Comparison of ENCODE assay signal across 11 cellular contexts in genomic region chr3:49278548-49278947, GRCh38. TPM values are rescaled to one million over a fixed set of nuclear protein-coding genes. Genes with fewer than 3 reads are reported as not detected.
DNase-seq lines count a peak whose midpoint lies in the region; ATAC-seq and TF ChIP-seq lines count a peak whose summit lies in the region.
"Had no signal": no experiment of that assay in that cellular context is flagged by ENCODE, and none has a peak within 500 bp of the region (broad histone marks: within the 10 kb centered on the region; RNA-seq: fewer than 3 reads in every experiment).

No MANE protein-coding gene starts in this region.

- H3K4me1 ChIP-seq in right atrium auricular region: peaks cover 0 to 42% of the 10 kb centered on the region in 2 donors
- H3K4me1 ChIP-seq in parathyroid adenoma: peaks cover 10% of the 10 kb centered on the region
- H3K4me1 ChIP-seq in vagina: peaks cover 38% of the 10 kb centered on the region

- no peak for TF ChIP-seq POLR2A in vagina (IDR thresholded peaks at IDR 0.05)

- no peaks in the 10 kb centered on the region for H3K9me3 ChIP-seq in right atrium auricular region
- no peaks in the 10 kb centered on the region for H3K9me3 ChIP-seq in parathyroid adenoma (ENCODE audit: control insufficient read depth, low read length)
- no peaks in the 10 kb centered on the region for H3K9me3 ChIP-seq in vagina

- H3K79me2 ChIP-seq in parathyroid adenoma: no peaks in the 10 kb centered on the region

- H3K27ac ChIP-seq in right atrium auricular region (peak overlapping the region; percentile 95 to 97), dorsolateral prefrontal cortex (peak overlapping the region in 56 of 59 donors; percentile 3 to 98 (median 90)), parathyroid adenoma (peak overlapping the region; percentile 98), vagina (peak overlapping the region; percentile 94)

- no peak overlapping the region for H2AFZ ChIP-seq in parathyroid adenoma
- H2AFZ ChIP-seq: GM23338 had no signal

- H3K9ac ChIP-seq in parathyroid adenoma: no peak overlapping the region

- intact Hi-C loops in Right ventricle myocardium inferior (cut with DNase I): no loop called here
- intact Hi-C loops in dorsolateral prefrontal cortex (cut with DNase I): loop anchor here (5.0 kb wide), 1 partner anchor 106 kb away; the partner anchor contains the start of gene KLHDC8B (in 2 of the 2)
- intact Hi-C loops in vagina (cut with DNase I): loop anchor here (5.0 to 10.0 kb wide), 2 partner anchors 104 to 394 kb away; partner anchors contain the start of genes APEH and KLHDC8B

- DNase-seq in right atrium auricular region (ENCODE audit: low spot score) (no peak), Right ventricle myocardium inferior (ENCODE audit: missing footprints) (no peak), dorsolateral prefrontal cortex (no peak), vagina (ENCODE audit: extremely low spot score in 2 of 2) (no peak)
- DNase-seq in stimulated activated CD4-positive, alpha-beta T cell treated with anti-CD3 and anti-CD28 coated beads, Interleukin-12 subunit alpha, Interleukin-12 subunit beta, amount 100 ng/mL, for 4 hours: no peak
- DNase-seq: activated gamma-delta T cell treated with Interleukin-2 at 50 U/mL for 16 hours, NCI-H2029 had no signal

- H3K36me3 ChIP-seq in right atrium auricular region (peaks cover 23% of the 10 kb centered on the region), parathyroid adenoma (ENCODE audit: control insufficient read depth, insufficient read depth, low read length) (no peaks in the 10 kb centered on the region), vagina (peaks cover 0 to 9% of the 10 kb centered on the region in 2 donors)

- H3K4me3 ChIP-seq in right atrium auricular region: no peak overlapping the region
- H3K4me3 ChIP-seq in dorsolateral prefrontal cortex: no peak overlapping the region
- no peak overlapping the region for H3K4me3 ChIP-seq in parathyroid adenoma (ENCODE audit: low read depth, low read length)
- no peak overlapping the region for H3K4me3 ChIP-seq in vagina
- H3K4me3 ChIP-seq: GM23338 had no signal

- H3K27me3 ChIP-seq in right atrium auricular region (no peaks in the 10 kb centered on the region), dorsolateral prefrontal cortex (no peaks in the 10 kb centered on the region), parathyroid adenoma (ENCODE audit: control insufficient read depth, insufficient read depth, low read length) (no peaks in the 10 kb centered on the region), vagina (no peaks in the 10 kb centered on the region)

- TF ChIP-seq CTCF in right atrium auricular region (IDR thresholded peaks at IDR 0.05): no peak
- no peak for TF ChIP-seq CTCF in dorsolateral prefrontal cortex (IDR thresholded peaks at IDR 0.05 in 54 of 56, conservative IDR thresholded peaks at IDR 0.05 in 2 of 56; ENCODE audit: low read depth in 1 of 56, partially characterized antibody in 56 of 56)
- TF ChIP-seq CTCF in parathyroid adenoma (IDR thresholded peaks at IDR 0.05): no peak
- TF ChIP-seq CTCF in vagina (IDR thresholded peaks at IDR 0.05): no peak

- ATAC-seq in Right ventricle myocardium inferior (no peak), HG03045 (IDR thresholded peaks at IDR 0.05; ENCODE audit: unreplicated experiment) (no peak), HG03439 (IDR thresholded peaks at IDR 0.05; ENCODE audit: unreplicated experiment) (no peak)
- ATAC-seq: GM23338 had no signal

- no peak overlapping the region for H3K4me2 ChIP-seq in parathyroid adenoma (ENCODE audit: low read length)
- H3K4me2 ChIP-seq: GM23338 had no signal

RNA-seq across cellular contexts. Expression of gene C3orf62, which starts 1.5 kb away (rescaled TPM):
- total RNA-seq in right atrium auricular region (1 to 10 TPM; 1.0 to 1.5 TPM), Right ventricle myocardium inferior (2.1 TPM), dorsolateral prefrontal cortex (10 to 100 TPM in 66 of 120 experiments, 1 to 10 TPM in 54; 5.5 to 19.4 (median 10.3) TPM), vagina (17.9 TPM)
